8 cellular contexts compared by ENCODE assay signal in the genomic region with DNA sequence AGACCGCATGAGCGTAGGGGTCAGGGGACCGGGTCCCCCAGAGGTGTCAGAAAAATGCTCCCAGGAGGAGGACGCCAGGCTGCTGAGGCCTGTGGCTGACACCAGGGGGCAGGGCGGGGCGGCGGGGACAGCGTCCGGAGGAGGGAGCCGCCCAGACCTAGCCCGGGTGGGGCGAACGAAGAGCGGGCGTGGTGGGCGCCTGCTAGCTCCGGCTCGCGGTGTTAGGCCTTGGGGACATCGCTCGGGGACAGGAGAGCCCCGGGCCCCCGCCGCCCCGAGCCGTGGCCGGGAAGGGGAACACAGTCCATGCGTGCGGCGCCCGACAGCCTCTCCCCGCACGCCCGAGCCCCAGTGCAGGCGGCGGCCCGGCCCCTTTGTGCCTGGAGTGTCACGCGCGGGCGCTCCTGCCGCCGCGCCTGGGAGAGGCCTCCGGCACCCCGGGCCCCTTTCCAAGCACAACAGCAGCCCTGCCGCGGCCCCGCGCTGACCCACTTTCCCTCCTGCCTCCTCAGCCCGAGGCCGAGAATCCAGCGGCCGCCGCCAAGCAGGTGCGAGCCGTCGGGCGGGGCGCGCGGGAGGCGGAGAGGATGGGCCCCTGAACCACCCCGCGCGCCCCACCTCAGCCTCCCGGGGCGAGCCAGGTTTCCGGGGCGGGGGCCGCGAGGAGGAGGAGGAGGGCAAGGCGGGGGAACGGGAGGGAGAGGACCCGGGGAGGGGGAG.
A peak's percentile ranks its signal among the peaks of the same experiment; 100 is the strongest.
DNase-seq lines count a peak whose midpoint lies in the region; ATAC-seq, FAIRE-seq and TF ChIP-seq lines count a peak whose summit lies in the region.

No MANE protein-coding gene starts in this region.

- H3K4me1 Mint-ChIP-seq in glutamatergic neuron (ENCODE audit: low read depth, unreplicated experiment): peaks cover 15% of the 10 kb centered on the region

- H3K36me3 ChIP-seq in SK-N-MC (ENCODE audit: insufficient read depth, low read length): no peaks in the 10 kb centered on the region
- no peaks in the 10 kb centered on the region for H3K36me3 ChIP-seq in pancreas
- H3K36me3 ChIP-seq in thyroid gland: no peaks in the 10 kb centered on the region

- peak; percentile 74 for ATAC-seq in GM21619 (IDR thresholded peaks at IDR 0.05; ENCODE audit: unreplicated experiment)
- peak; percentile 91 to 93 (median 92) for ATAC-seq in pancreas

- 1% methylated on average over 49 to 75 of the region's 75 CpGs for WGBS in pancreas, 2 donors
- WGBS in thyroid gland, 2 donors: 2 to 4% methylated on average over 14 to 19 of the region's 75 CpGs

- intact Hi-C loops in pancreas (cut with DNase I): loop anchor here in 1 of 3 donors (5.0 kb wide), 2 partner anchors 217 to 272 kb away; no protein-coding TSS in a partner anchor
- intact Hi-C loops in thyroid gland (cut with DNase I): loop anchor here (5.0 kb wide), 3 partner anchors 52 to 222 kb away; partner anchors contain the start of gene KLF13

- peaks cover 9% of the 10 kb centered on the region for H3K9me3 Mint-ChIP-seq in glutamatergic neuron (ENCODE audit: unreplicated experiment)

- no peaks in the 10 kb centered on the region for H3K36me3 Mint-ChIP-seq in glutamatergic neuron (ENCODE audit: unreplicated experiment)

- no peaks in the 10 kb centered on the region for H3K9me3 ChIP-seq in SK-N-MC (ENCODE audit: low read depth, low read length)
- H3K9me3 ChIP-seq in pancreas: no peaks in the 10 kb centered on the region
- no peaks in the 10 kb centered on the region for H3K9me3 ChIP-seq in thyroid gland

- H3K4me3 Mint-ChIP-seq in glutamatergic neuron (ENCODE audit: unreplicated experiment): no peak overlapping the region

- TF ChIP-seq CTCF in glutamatergic neuron (IDR thresholded peaks at IDR 0.05; ENCODE audit: partially characterized antibody, unreplicated experiment) (peak; percentile 92), pancreas (IDR thresholded peaks at IDR 0.05) (peak; percentile 51 to 88 (median 84)), thyroid gland (IDR thresholded peaks at IDR 0.05) (peak; percentile 69 to 87 (median 80))

- H3K27ac Mint-ChIP-seq in glutamatergic neuron (ENCODE audit: unreplicated experiment): no peak overlapping the region

- H3K27me3 Mint-ChIP-seq in glutamatergic neuron (ENCODE audit: unreplicated experiment): peaks cover 6% of the 10 kb centered on the region

- peak overlapping the region; percentile 12 for H3K9ac ChIP-seq in SK-N-MC (ENCODE audit: insufficient read length)

- peak in 1 of 2 donors; percentile 73 for TF ChIP-seq POLR2A in thyroid gland (IDR thresholded peaks at IDR 0.05)

- in situ Hi-C loops in KBM-7 (cut with MboI; ENCODE audit: low pct_unique_long_range_greater_than_20kb, low sequenced_read_pairs): no loop called here

- DNase-seq in ELF-1 (ENCODE audit: low read depth, low spot score) (peak; percentile 76), KBM-7 (peak; percentile 81), SK-N-MC (ENCODE audit: low read depth, low spot score) (no peak), glutamatergic neuron (peak; percentile 87), pancreas (peak; percentile 71 to 94 (median 78)), thyroid gland (peak; percentile 95 to 96)
- DNase-seq in activated naive CD4-positive, alpha-beta T cell treated with anti-CD3 and anti-CD28 coated beads, Interleukin-2, amount 50 U/mL, for 16 hours: peak; percentile 86

- H3K27ac ChIP-seq in SK-N-MC: no peak overlapping the region
- H3K27ac ChIP-seq in pancreas: peak overlapping the region; percentile 62 to 93 (median 84)
- H3K27ac ChIP-seq in thyroid gland: peak overlapping the region; percentile 93 to 95 (median 95)

- H3K27me3 ChIP-seq in pancreas (no peaks in the 10 kb centered on the region), thyroid gland (no peaks in the 10 kb centered on the region)

- H3K4me1 ChIP-seq in pancreas (peaks cover 0 to 6% (median 5%) of the 10 kb centered on the region in 3 donors), thyroid gland (peaks cover 20 to 22% of the 10 kb centered on the region in 2 donors)

- no peak for FAIRE-seq in pancreas (lab: Jason Lieb, UNC)

- peak overlapping the region; percentile 76 for H3K4me3 ChIP-seq in SK-N-MC
- H3K4me3 ChIP-seq in pancreas: peak overlapping the region; percentile 40 to 75 (median 50)
- H3K4me3 ChIP-seq in thyroid gland (replicated peaks in 1 of 3): peak overlapping the region in 1 of 3 donors; percentile 41
